21 cellular contexts compared by ENCODE assay signal in genomic region chr12:13471471-13471870, GRCh38.
"Had no signal": no experiment of that assay in that cellular context is flagged by ENCODE, and none has a peak within 500 bp of the region (broad histone marks: within the 10 kb centered on the region; RNA-seq: fewer than 3 reads in every experiment).

No MANE protein-coding gene starts in this region.

- H3K9me3 Mint-ChIP-seq: IgD-negative memory B cell had no signal

- H3K4me3 Mint-ChIP-seq: IgD-negative memory B cell had no signal

- H3K27ac Mint-ChIP-seq: IgD-negative memory B cell had no signal

- H3K36me3 Mint-ChIP-seq: IgD-negative memory B cell had no signal

- DNase-seq: Kasumi-1, MM.1S, NCI-H1092 treated with DMSO at 0.1 percent for 48 hours, NCI-H1417, NCI-H1436 treated with DMSO at 0.1 percent for 48 hours, NCI-H1694, NCI-H187 treated with DMSO at 0.1 percent for 48 hours, NCI-H2029 treated with DMSO at 0.1 percent for 48 hours, NCI-H2171, NCI-H226, NCI-H446, NCI-H510A, NCI-H524 treated with DMSO at 0.1 percent for 48 hours, NCI-H69, NCI-H774, RPMI8226, SHP77, SK-N-SH, SW 1271 had no signal

- ATAC-seq: K562 had no signal
